25 cellular contexts compared by ENCODE assay signal in the genomic region with DNA sequence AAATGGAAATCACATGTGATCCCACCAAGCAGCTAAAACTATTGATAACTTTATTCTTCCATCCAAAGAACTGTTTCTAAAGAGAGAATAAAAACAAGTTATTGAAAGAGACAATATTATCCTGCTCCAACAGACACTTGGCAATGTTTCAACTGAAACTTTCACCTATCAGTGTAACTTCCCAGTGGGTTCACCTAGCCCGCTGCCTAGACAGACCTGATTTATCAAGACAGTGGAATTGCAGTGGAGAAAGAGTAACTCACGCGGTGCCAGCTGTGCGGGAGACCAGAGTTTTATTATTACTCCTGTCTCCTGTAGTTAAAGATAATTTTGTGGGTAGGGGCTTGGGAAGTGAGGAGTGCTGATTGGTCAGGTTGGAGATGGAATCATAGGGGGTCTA.
"Had no signal": no experiment of that assay in that cellular context is flagged by ENCODE, and none has a peak within 500 bp of the region (broad histone marks: within the 10 kb centered on the region; RNA-seq: fewer than 3 reads in every experiment).

No MANE protein-coding gene starts in this region.

- H3K4me2 ChIP-seq: hepatocyte had no signal

- H3K9ac ChIP-seq: parathyroid adenoma had no signal

- H3K4me1 ChIP-seq: breast epithelium, colonic mucosa, parathyroid adenoma had no signal

- H3K9me3 ChIP-seq: breast epithelium, colonic mucosa, esophagus muscularis mucosa had no signal

- H3K27me3 Mint-ChIP-seq: activated T-cell treated with anti-CD3 and anti-CD28 coated beads, Interleukin-2, amount 50 U/mL, for 24 hours had no signal

- H3K27ac ChIP-seq: breast epithelium, colonic mucosa, dorsolateral prefrontal cortex, esophagus muscularis mucosa, hepatocyte, parathyroid adenoma had no signal

- H3K79me2 ChIP-seq: parathyroid adenoma had no signal

- H3K27me3 ChIP-seq: breast epithelium, colonic mucosa, dorsolateral prefrontal cortex, esophagus muscularis mucosa, hepatocyte, tibial nerve had no signal

- ATAC-seq: activated naive CD4-positive, alpha-beta T cell treated with anti-CD3 and anti-CD28 coated beads, Interleukin-2, amount 50 U/mL, for 72 hours; activated T-helper 17 cell treated with anti-CD3 and anti-CD28 coated beads, Interleukin-2, amount 50 U/mL, for 72 hours; effector memory CD8-positive, alpha-beta T cell; right cardiac atrium; stimulated activated effector memory CD8-positive, alpha-beta T cell treated with anti-CD3 and anti-CD28 coated beads, Interleukin-12 subunit alpha, Interleukin-12 subunit beta, amount 100 ng/mL, for 72 hours; stimulated activated naive CD8-positive, alpha-beta T cell treated with anti-CD3 and anti-CD28 coated beads, Interleukin-15, amount 100 ng/mL, for 72 hours had no signal

- H3K4me1 Mint-ChIP-seq: activated T-helper 17 cell treated with anti-CD3 and anti-CD28 coated beads, Interleukin-2, amount 50 U/mL, for 72 hours; central memory CD8-positive, alpha-beta T cell; stimulated activated effector memory CD8-positive, alpha-beta T cell treated with anti-CD3 and anti-CD28 coated beads, Interleukin-12 subunit alpha, Interleukin-12 subunit beta, amount 100 ng/mL, for 72 hours; stimulated activated naive CD8-positive, alpha-beta T cell treated with anti-CD3 and anti-CD28 coated beads, Interleukin-15, amount 100 ng/mL, for 72 hours had no signal

- H3K36me3 ChIP-seq: breast epithelium, colonic mucosa, esophagus muscularis mucosa, tibial nerve had no signal

- H2AFZ ChIP-seq: hepatocyte, parathyroid adenoma had no signal

- H3K4me3 ChIP-seq: breast epithelium, colonic mucosa, dorsolateral prefrontal cortex, esophagus muscularis mucosa, hepatocyte, tibial nerve had no signal

- H3K9me3 Mint-ChIP-seq: activated naive CD4-positive, alpha-beta T cell treated with anti-CD3 and anti-CD28 coated beads, Interleukin-2, amount 50 U/mL, for 72 hours; activated T-cell treated with anti-CD3 and anti-CD28 coated beads, Interleukin-2, amount 50 U/mL, for 24 hours; activated T-helper 17 cell treated with anti-CD3 and anti-CD28 coated beads, Interleukin-2, amount 50 U/mL, for 72 hours; central memory CD8-positive, alpha-beta T cell; effector memory CD8-positive, alpha-beta T cell; memory B cell; nephron; stimulated activated effector memory CD8-positive, alpha-beta T cell treated with anti-CD3 and anti-CD28 coated beads, Interleukin-12 subunit alpha, Interleukin-12 subunit beta, amount 100 ng/mL, for 72 hours; stimulated activated naive CD8-positive, alpha-beta T cell treated with anti-CD3 and anti-CD28 coated beads, Interleukin-15, amount 100 ng/mL, for 72 hours had no signal

- H3K36me3 Mint-ChIP-seq: activated naive CD4-positive, alpha-beta T cell treated with anti-CD3 and anti-CD28 coated beads, Interleukin-2, amount 50 U/mL, for 72 hours; memory B cell; stimulated activated effector memory CD8-positive, alpha-beta T cell treated with anti-CD3 and anti-CD28 coated beads, Interleukin-12 subunit alpha, Interleukin-12 subunit beta, amount 100 ng/mL, for 72 hours had no signal

- DNase-seq: activated CD8-positive, alpha-beta memory T cell treated with anti-CD3 and anti-CD28 coated beads, Interleukin-2, amount 50 U/mL, for 4 hours; activated T-cell treated with anti-CD3 and anti-CD28 coated beads, Interleukin-2, amount 50 U/mL, for 24 hours; colonic mucosa; dorsolateral prefrontal cortex; effector memory CD8-positive, alpha-beta T cell; glutamatergic neuron; right cardiac atrium; stimulated activated CD4-positive, alpha-beta T cell treated with anti-CD3 and anti-CD28 coated beads, Interleukin-2, amount 100 ng/mL, for 24 hours; stimulated activated naive CD8-positive, alpha-beta T cell treated with anti-CD3 and anti-CD28 coated beads, Interleukin-15, amount 100 ng/mL, for 72 hours had no signal

- H3K4me3 Mint-ChIP-seq: activated T-cell treated with anti-CD3 and anti-CD28 coated beads, Interleukin-2, amount 50 U/mL, for 24 hours; activated T-helper 17 cell treated with anti-CD3 and anti-CD28 coated beads, Interleukin-2, amount 50 U/mL, for 72 hours; central memory CD8-positive, alpha-beta T cell; effector memory CD8-positive, alpha-beta T cell; memory B cell; nephron; stimulated activated effector memory CD8-positive, alpha-beta T cell treated with anti-CD3 and anti-CD28 coated beads, Interleukin-12 subunit alpha, Interleukin-12 subunit beta, amount 100 ng/mL, for 72 hours; stimulated activated naive CD8-positive, alpha-beta T cell treated with anti-CD3 and anti-CD28 coated beads, Interleukin-15, amount 100 ng/mL, for 72 hours had no signal

- H3K27ac Mint-ChIP-seq: activated naive CD4-positive, alpha-beta T cell treated with anti-CD3 and anti-CD28 coated beads, Interleukin-2, amount 50 U/mL, for 72 hours; activated T-cell treated with anti-CD3 and anti-CD28 coated beads, Interleukin-2, amount 50 U/mL, for 24 hours; activated T-helper 17 cell treated with anti-CD3 and anti-CD28 coated beads, Interleukin-2, amount 50 U/mL, for 72 hours; effector memory CD8-positive, alpha-beta T cell; memory B cell; nephron; stimulated activated effector memory CD8-positive, alpha-beta T cell treated with anti-CD3 and anti-CD28 coated beads, Interleukin-12 subunit alpha, Interleukin-12 subunit beta, amount 100 ng/mL, for 72 hours; stimulated activated naive CD8-positive, alpha-beta T cell treated with anti-CD3 and anti-CD28 coated beads, Interleukin-15, amount 100 ng/mL, for 72 hours had no signal

- FAIRE-seq: astrocyte, endothelial cell of umbilical vein, frontal cortex, TTC549, urothelium cell line had no signal
